In genomic region chrX:109793191-109793590, GRCh38 we compare ENCODE assay signal across 21 cellular contexts.
"Had no signal": no experiment of that assay in that cellular context is flagged by ENCODE, and none has a peak within 500 bp of the region (broad histone marks: within the 10 kb centered on the region; RNA-seq: fewer than 3 reads in every experiment).

No MANE protein-coding gene starts in this region.

- H3K4me3 ChIP-seq: dorsolateral prefrontal cortex, pancreas, psoas muscle, upper lobe of left lung had no signal

- H3K27ac ChIP-seq: dorsolateral prefrontal cortex, neutrophil, pancreas, psoas muscle, upper lobe of left lung, WERI-Rb-1 had no signal

- H3K27me3 ChIP-seq: neutrophil, upper lobe of left lung had no signal

- DNase-seq: activated CD4-positive, alpha-beta T cell treated with anti-CD3 and anti-CD28 coated beads for 1 hour; activated CD4-positive, alpha-beta T cell treated with anti-CD3 and anti-CD28 coated beads, Interleukin-2, amount 50 U/mL, for 1 hour; activated gamma-delta T cell treated with Interleukin-2 at 50 U/mL for 16 hours; activated T-cell treated with anti-CD3 and anti-CD28 coated beads, Interleukin-2, amount 50 U/mL, for 1 hour; aorta; central memory CD4-positive, alpha-beta T cell; dorsolateral prefrontal cortex; effector memory CD8-positive, alpha-beta T cell; foreskin fibroblast; left ventricle myocardium superior; pancreas; psoas muscle; right cardiac atrium; stimulated activated CD4-positive, alpha-beta T cell treated with anti-CD3 and anti-CD28 coated beads, Interleukin-4, amount 100 ng/mL, for 4 hours; stimulated activated naive CD8-positive, alpha-beta T cell treated with anti-CD3 and anti-CD28 coated beads, Interleukin-15, Interleukin-2, amounts not matched to agents 100 U/mL and 50 U/mL, for 24 hours; upper lobe of left lung; WERI-Rb-1 had no signal

- H3K4me1 ChIP-seq: pancreas, psoas muscle, upper lobe of left lung had no signal

- H3K9me3 ChIP-seq: neutrophil, pancreas, psoas muscle, upper lobe of left lung had no signal

- H3K36me3 ChIP-seq: neutrophil, pancreas, upper lobe of left lung, WERI-Rb-1 had no signal

- FAIRE-seq: colon, pancreas, TTC549 had no signal

- ATAC-seq: activated naive CD4-positive, alpha-beta T cell treated with anti-CD3 and anti-CD28 coated beads, Interleukin-2, amount 50 U/mL, for 72 hours; effector memory CD8-positive, alpha-beta T cell; left ventricle myocardium superior; pancreas; psoas muscle; right cardiac atrium; stimulated activated naive CD8-positive, alpha-beta T cell treated with anti-CD3 and anti-CD28 coated beads, Interleukin-15, Interleukin-2, amounts not matched to agents 100 U/mL and 50 U/mL, for 24 hours had no signal
